Comparison of ENCODE assay signal across 29 cellular contexts in the genomic region with DNA sequence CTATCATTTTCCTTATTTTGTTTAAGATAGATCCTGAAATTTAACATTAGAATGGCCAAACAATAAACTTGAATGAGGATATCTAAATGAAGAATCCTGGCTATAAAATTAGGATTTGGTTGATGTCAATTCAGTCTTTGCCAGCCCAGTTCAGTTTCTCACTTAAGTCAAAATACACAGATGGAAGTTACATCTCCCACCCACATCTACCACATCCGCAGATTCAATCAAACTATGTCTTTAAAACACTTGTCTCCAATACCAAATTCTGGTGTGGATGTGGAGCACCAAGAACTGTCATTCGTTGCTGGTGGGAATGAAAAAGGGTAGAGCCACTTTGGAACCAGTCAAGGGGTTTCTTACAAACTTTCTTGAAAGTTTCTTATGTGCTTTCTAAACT.
"Had no signal": no experiment of that assay in that cellular context is flagged by ENCODE, and none has a peak within 500 bp of the region (broad histone marks: within the 10 kb centered on the region; RNA-seq: fewer than 3 reads in every experiment).

No MANE protein-coding gene starts in this region.

- H3K9me3 Mint-ChIP-seq: activated T-cell treated with anti-CD3 and anti-CD28 coated beads, Interleukin-2, amount 50 U/mL, for 4 hours; brain; naive B cell; neural crest cell had no signal

- H3K27me3 ChIP-seq: adrenal gland, cardiac muscle cell, dorsolateral prefrontal cortex, gastroesophageal sphincter, hepatocyte, right atrium auricular region, upper lobe of left lung, vagina had no signal

- H3K4me3 Mint-ChIP-seq: activated CD4-positive, alpha-beta T cell treated with anti-CD3 and anti-CD28 coated beads for 36 hours; activated naive CD8-positive, alpha-beta T cell treated with anti-CD3 and anti-CD28 coated beads for 36 hours; activated T-cell treated with anti-CD3 and anti-CD28 coated beads, Interleukin-2, amount 50 U/mL, for 4 hours; brain; mesothelial cell of epicardium; neural crest cell; T-helper 2 cell treated with Interferon-gamma antibody and Interleukin-4, amounts not matched to agents 5 μg/mL and 100 μg/mL, for 36 hours had no signal

- H3K4me2 ChIP-seq: hepatocyte had no signal

- H2AFZ ChIP-seq: hepatocyte had no signal

- ATAC-seq: activated CD4-positive, alpha-beta T cell treated with anti-CD3 and anti-CD28 coated beads for 36 hours; activated T-cell treated with anti-CD3 and anti-CD28 coated beads, Interleukin-2, amount 50 U/mL, for 4 hours; gastroesophageal sphincter; left colon had no signal

- DNase-seq: activated CD4-positive, alpha-beta T cell treated with anti-CD3 and anti-CD28 coated beads for 36 hours; activated CD4-positive, CD25-positive, alpha-beta regulatory T cell; activated CD8-positive, alpha-beta memory T cell treated with anti-CD3 and anti-CD28 coated beads, Interleukin-2, amount 50 U/mL, for 48 hours; activated naive CD4-positive, alpha-beta T cell; activated naive CD8-positive, alpha-beta T cell treated with anti-CD3 and anti-CD28 coated beads for 36 hours; activated T-cell treated with anti-CD3 and anti-CD28 coated beads, Interleukin-2, amount 50 U/mL, for 4 hours; adrenal gland; aorta; dorsolateral prefrontal cortex; kidney; left colon; naive B cell; nucleus accumbens; stimulated activated CD4-positive, alpha-beta T cell treated with anti-CD3 and anti-CD28 coated beads, Interleukin-15, amount 100 ng/mL, for 24 hours; stimulated activated CD4-positive, alpha-beta T cell treated with anti-CD3 and anti-CD28 coated beads, Interleukin-2, amount 100 ng/mL, for 24 hours; stimulated activated naive CD4-positive, alpha-beta T cell treated with Interleukin-2 at 50 U/mL for 16 hours; T-helper 1 cell; upper lobe of left lung had no signal

- H3K27ac Mint-ChIP-seq: activated CD4-positive, alpha-beta T cell treated with anti-CD3 and anti-CD28 coated beads for 36 hours; brain; mesothelial cell of epicardium; T-helper 2 cell treated with Interferon-gamma antibody and Interleukin-4, amounts not matched to agents 5 μg/mL and 100 μg/mL, for 36 hours had no signal

- H3K27me3 Mint-ChIP-seq: activated CD4-positive, alpha-beta T cell treated with anti-CD3 and anti-CD28 coated beads for 36 hours; activated naive CD8-positive, alpha-beta T cell treated with anti-CD3 and anti-CD28 coated beads for 36 hours; brain; naive B cell had no signal

- H3K4me3 ChIP-seq: adrenal gland, cardiac muscle cell, coronary artery, dorsolateral prefrontal cortex, gastroesophageal sphincter, hepatocyte, right atrium auricular region, thoracic aorta, upper lobe of left lung, vagina had no signal

- H3K27ac ChIP-seq: adrenal gland, cardiac muscle cell, coronary artery, dorsolateral prefrontal cortex, gastroesophageal sphincter, hepatocyte, right atrium auricular region, thoracic aorta, upper lobe of left lung, vagina had no signal

- H3K9me3 ChIP-seq: adrenal gland, gastroesophageal sphincter, right atrium auricular region, thoracic aorta, upper lobe of left lung, vagina had no signal
